8 cellular contexts compared by ENCODE assay signal in genomic region chr17:32341857-32342602, GRCh38. TPM values are rescaled to one million over a fixed set of nuclear protein-coding genes. Genes with fewer than 3 reads are reported as not detected.
A peak's percentile ranks its signal among the peaks of the same experiment; 100 is the strongest.
DNase-seq lines count a peak whose midpoint lies in the region; ATAC-seq and TF ChIP-seq lines count a peak whose summit lies in the region.

Gene C17orf75 (minus strand): TSS chr17:32342173. CDS start chr17:32342139, 34 bp downstream.

- no peaks in the 10 kb centered on the region for H3K27me3 ChIP-seq in ectodermal cell (ENCODE audit: control insufficient read depth, insufficient read depth, low read length, poor library complexity, severe bottlenecking)
- H3K27me3 ChIP-seq in lung (ENCODE audit: control insufficient read depth, insufficient read depth) = no peaks in the 10 kb centered on the region

- H3K36me3 ChIP-seq in ectodermal cell (ENCODE audit: control insufficient read depth, insufficient read depth, low read length) = peaks cover 23% of the 10 kb centered on the region
- H3K36me3 ChIP-seq in lung (ENCODE audit: control insufficient read depth in 2 of 2, insufficient read depth in 2 of 2, low read length in 2 of 2) = peaks cover 2% of the 10 kb centered on the region in 2 donors

- H3K27ac Mint-ChIP-seq in activated CD8-positive, alpha-beta T cell treated with anti-CD3 and anti-CD28 coated beads, Interleukin-2, amount 10 ng/mL, durations not matched to agents 7 days and 5 days = peak within 1 kb of the TSS; percentile 94

- no peaks in the 10 kb centered on the region for H3K9me3 Mint-ChIP-seq in activated CD8-positive, alpha-beta T cell treated with anti-CD3 and anti-CD28 coated beads, Interleukin-2, amount 10 ng/mL, durations not matched to agents 7 days and 5 days (ENCODE audit: insufficient read depth)

- no peaks in the 10 kb centered on the region for H3K27me3 Mint-ChIP-seq in activated CD8-positive, alpha-beta T cell treated with anti-CD3 and anti-CD28 coated beads, Interleukin-2, amount 10 ng/mL, durations not matched to agents 7 days and 5 days (ENCODE audit: low read depth)

- POLR2A ChIA-PET in activated CD8-positive, alpha-beta T cell treated with anti-CD3 and anti-CD28 coated beads, Interleukin-2, amount 10 ng/mL, durations not matched to agents 7 days and 5 days (lab: Charles Lee) = interaction anchor here (1.0 to 3.6 kb wide), 4 partner anchors 9 to 22 kb away, joined by 3 to 24 read pairs (median 5); partner anchors contain the start of gene ZNF207

- H3K27ac ChIP-seq in ectodermal cell (ENCODE audit: insufficient read depth, low read depth, low read length, poor library complexity, severe bottlenecking) = peak within 1 kb of the TSS; percentile 66
- peak within 1 kb of the TSS; percentile 77 to 87 for H3K27ac ChIP-seq in lung (ENCODE audit: low read depth in 1 of 2, low read length in 1 of 2)

- peak; percentile 81 for TF ChIP-seq POLR2A in GM18951 (IDR thresholded peaks at IDR 0.05; ENCODE audit: extremely low read depth, insufficient read depth, insufficient read length)

- WGBS in ectodermal cell, 2 experiments = 12 to 14% methylated on average over 47 of the region's 47 CpGs
- WGBS in lung, 2 donors = 6% methylated on average over 46 to 47 of the region's 47 CpGs

- no peak for DNase-seq in AG09309 (ENCODE audit: low read depth)
- DNase-seq in NCI-H82 treated with DMSO at 0.1 percent for 48 hours (lab: John Stamatoyannopoulos, UW; ENCODE audit: unreplicated experiment) = peak; percentile 34
- DNase-seq in activated CD8-positive, alpha-beta T cell treated with anti-CD3 and anti-CD28 coated beads, Interleukin-2, amount 10 ng/mL, durations not matched to agents 7 days and 5 days = peak; percentile 84
- DNase-seq in lung (ENCODE audit: low spot score) = peak; percentile 83
- peak; percentile 66 to 82 (median 74) for DNase-seq in stimulated activated CD4-positive, alpha-beta T cell treated with anti-CD3 and anti-CD28 coated beads, TNF-alpha, amount 100 ng/mL, for 24 hours (ENCODE audit: low read depth in 3 of 3)

- H3K4me3 ChIP-seq in AG09309 (ENCODE audit: control insufficient read depth, low read depth, low read length) = peak within 1 kb of the TSS; percentile 64
- H3K4me3 ChIP-seq in ectodermal cell (ENCODE audit: insufficient read depth, low read depth, low read length) = peak within 1 kb of the TSS; percentile 70
- peak within 1 kb of the TSS; percentile 61 for H3K4me3 ChIP-seq in lung

- H3K4me3 Mint-ChIP-seq in activated CD8-positive, alpha-beta T cell treated with anti-CD3 and anti-CD28 coated beads, Interleukin-2, amount 10 ng/mL, durations not matched to agents 7 days and 5 days = peak within 1 kb of the TSS; percentile 90

- in situ Hi-C loops in GM18951 (cut with MboI; ENCODE audit: low sequenced_read_pairs, unreplicated experiment) = no loop called here

- H3K36me3 Mint-ChIP-seq in activated CD8-positive, alpha-beta T cell treated with anti-CD3 and anti-CD28 coated beads, Interleukin-2, amount 10 ng/mL, durations not matched to agents 7 days and 5 days (ENCODE audit: low read depth) = peaks cover 23% of the 10 kb centered on the region

- TF ChIP-seq CTCF in AG09309 (IDR thresholded peaks at IDR 0.05; ENCODE audit: control insufficient read depth, insufficient read depth, low read depth, low read length, missing control alignments) (no peak), lung (IDR thresholded peaks at IDR 0.05; ENCODE audit: control extremely low read depth, extremely low read depth) (no peak)

- H3K4me1 ChIP-seq in ectodermal cell (ENCODE audit: control insufficient read depth, insufficient read depth, low read length) (no peaks in the 10 kb centered on the region), lung (ENCODE audit: control insufficient read depth in 2 of 2, insufficient read depth in 2 of 2, low read length in 2 of 2) (peaks cover 0 to 5% of the 10 kb centered on the region in 2 donors)

- no peaks in the 10 kb centered on the region for H3K9me3 ChIP-seq in ectodermal cell (ENCODE audit: control insufficient read depth, low read length)
- no peaks in the 10 kb centered on the region for H3K9me3 ChIP-seq in lung (ENCODE audit: control insufficient read depth in 2 of 2, insufficient read depth in 1 of 2, low read length in 1 of 2)

- peaks cover 35% of the 10 kb centered on the region for H3K4me1 Mint-ChIP-seq in activated CD8-positive, alpha-beta T cell treated with anti-CD3 and anti-CD28 coated beads, Interleukin-2, amount 10 ng/mL, durations not matched to agents 7 days and 5 days (ENCODE audit: low read depth)

- CTCF ChIA-PET in activated CD8-positive, alpha-beta T cell treated with anti-CD3 and anti-CD28 coated beads, Interleukin-2, amount 10 ng/mL, durations not matched to agents 7 days and 5 days (lab: Charles Lee) = interaction anchor here (1.0 to 2.5 kb wide), 5 partner anchors 9 to 26 kb away, joined by 3 to 17 read pairs (median 3); no protein-coding TSS in a partner anchor

- ATAC-seq in HG03354 (IDR thresholded peaks at IDR 0.05; ENCODE audit: poor library complexity, severe bottlenecking, unreplicated experiment) (peak; percentile 82), lung (ENCODE audit: insufficient read depth, low FRiP score) (peak; percentile 96)
- peak; percentile 89 for ATAC-seq in activated CD8-positive, alpha-beta T cell treated with anti-CD3 and anti-CD28 coated beads, Interleukin-2, amount 10 ng/mL, durations not matched to agents 7 days and 5 days

RNA-seq across cellular contexts. Expression of gene C17orf75, which starts in this region (rescaled TPM):
- 10 to 100 TPM; 29.0 to 34.0 TPM for total RNA-seq in activated CD8-positive, alpha-beta T cell treated with anti-CD3 and anti-CD28 coated beads, Interleukin-2, amount 10 ng/mL, durations not matched to agents 7 days and 5 days
- 60.5 TPM for polyA plus RNA-seq in ectodermal cell (2013, experiment 1 of 4)
- polyA plus RNA-seq in ectodermal cell (2013, experiment 2 of 4) = 69.4 TPM
- polyA plus RNA-seq in ectodermal cell (2013, experiment 3 of 4) = 50.9 TPM
- polyA plus RNA-seq in ectodermal cell (2013, experiment 4 of 4) = 56.6 TPM
- 10 to 100 TPM; 17.6 to 23.4 TPM for total RNA-seq in lung
- 10 to 100 TPM in 1 of 2 donors, 1 to 10 TPM in 1; 8.5 to 12.9 TPM for polyA plus RNA-seq in lung
